In genomic region chr5:132408965-132409364, GRCh38 we compare ENCODE assay signal across 10 cellular contexts. TPM values are rescaled to one million over a fixed set of nuclear protein-coding genes. Genes with fewer than 3 reads are reported as not detected.
DNase-seq lines count a peak whose midpoint lies in the region; ATAC-seq and TF ChIP-seq lines count a peak whose summit lies in the region.
"Had no signal": no experiment of that assay in that cellular context is flagged by ENCODE, and none has a peak within 500 bp of the region (broad histone marks: within the 10 kb centered on the region; RNA-seq: fewer than 3 reads in every experiment).

No MANE protein-coding gene starts in this region.

- H2AK5ac ChIP-seq in mesenchymal stem cell (ENCODE audit: low read length, severe bottlenecking): no peak overlapping the region

- no peak overlapping the region for H3K18ac ChIP-seq in mesenchymal stem cell (ENCODE audit: low read depth in 1 of 2, low read length in 2 of 2)

- H3K27me3 ChIP-seq in mesenchymal stem cell (ENCODE audit: control insufficient read depth in 1 of 2, insufficient read depth in 1 of 2, low read length in 2 of 2) (no peaks in the 10 kb centered on the region), suprapubic skin (no peaks in the 10 kb centered on the region)

- no peak for TF ChIP-seq POLR2A in suprapubic skin (IDR thresholded peaks at IDR 0.05)

- TF ChIP-seq CTCF in suprapubic skin (IDR thresholded peaks at IDR 0.05) (no peak), GM20000 (IDR thresholded peaks at IDR 0.05; ENCODE audit: extremely low read depth, missing control alignments) (no peak)

- no peak overlapping the region for H2BK15ac ChIP-seq in mesenchymal stem cell (ENCODE audit: low read depth, poor library complexity, severe bottlenecking)

- H3K4me1 ChIP-seq in mesenchymal stem cell (ENCODE audit: control insufficient read depth, insufficient read depth, low read depth, low read length) (peaks cover 16% of the 10 kb centered on the region), suprapubic skin (peaks cover 43% of the 10 kb centered on the region)

- no peak for ATAC-seq in activated CD8-positive, alpha-beta T cell treated with anti-CD3 and anti-CD28 coated beads, Interleukin-2, amount 10 ng/mL, durations not matched to agents 7 days and 5 days
- ATAC-seq in GM19452 (IDR thresholded peaks at IDR 0.05; ENCODE audit: unreplicated experiment): no peak

- TF ChIP-seq EP300 in suprapubic skin (IDR thresholded peaks at IDR 0.05): no peak

- H2BK12ac ChIP-seq in mesenchymal stem cell (ENCODE audit: low read length in 2 of 2): no peak overlapping the region

- H3K9ac ChIP-seq in mesenchymal stem cell (ENCODE audit: low read length): peak overlapping the region; percentile 96

- peaks cover 26% of the 10 kb centered on the region for H3K36me3 Mint-ChIP-seq in activated T-cell treated with anti-CD3 and anti-CD28 coated beads, Interleukin-2, amount 50 U/mL, for 24 hours (ENCODE audit: low read depth)
- H3K36me3 Mint-ChIP-seq in activated CD8-positive, alpha-beta T cell treated with anti-CD3 and anti-CD28 coated beads, Interleukin-2, amount 10 ng/mL, durations not matched to agents 7 days and 5 days (ENCODE audit: low read depth): peaks cover 53% of the 10 kb centered on the region

- H3K27me3 Mint-ChIP-seq in activated T-cell treated with anti-CD3 and anti-CD28 coated beads, Interleukin-2, amount 50 U/mL, for 24 hours: no peaks in the 10 kb centered on the region
- H3K27me3 Mint-ChIP-seq in activated CD8-positive, alpha-beta T cell treated with anti-CD3 and anti-CD28 coated beads, Interleukin-2, amount 10 ng/mL, durations not matched to agents 7 days and 5 days (ENCODE audit: low read depth): no peaks in the 10 kb centered on the region

- no peak overlapping the region for H3K4me2 ChIP-seq in mesenchymal stem cell (ENCODE audit: low read length, poor library complexity, severe bottlenecking)

- no peak overlapping the region for H3K14ac ChIP-seq in mesenchymal stem cell (ENCODE audit: low read length in 2 of 2)

- H3K79me1 ChIP-seq in mesenchymal stem cell (replicated peaks; ENCODE audit: low read length, poor library complexity, severe bottlenecking): peaks cover 6% of the 10 kb centered on the region

- H3K4me1 Mint-ChIP-seq in activated T-cell treated with anti-CD3 and anti-CD28 coated beads, Interleukin-2, amount 50 U/mL, for 24 hours (ENCODE audit: low read depth): peaks cover 75% of the 10 kb centered on the region
- peaks cover 43% of the 10 kb centered on the region for H3K4me1 Mint-ChIP-seq in activated CD8-positive, alpha-beta T cell treated with anti-CD3 and anti-CD28 coated beads, Interleukin-2, amount 10 ng/mL, durations not matched to agents 7 days and 5 days (ENCODE audit: low read depth)

- CTCF ChIA-PET in activated CD8-positive, alpha-beta T cell treated with anti-CD3 and anti-CD28 coated beads, Interleukin-2, amount 10 ng/mL, durations not matched to agents 7 days and 5 days (lab: Charles Lee): interaction anchor here (1.0 to 3.9 kb wide), 3 partner anchors 12 to 90 kb away, joined by 3 to 75 read pairs (median 5); no protein-coding TSS in a partner anchor

- H3K27ac ChIP-seq in mesenchymal stem cell (ENCODE audit: low read length, poor library complexity, severe bottlenecking) (no peak overlapping the region), suprapubic skin (peak overlapping the region; percentile 96)

- H3K9me3 ChIP-seq in mesenchymal stem cell (ENCODE audit: control insufficient read depth, low read length): no peaks in the 10 kb centered on the region
- H3K9me3 ChIP-seq in suprapubic skin: no peaks in the 10 kb centered on the region

- no peaks in the 10 kb centered on the region for H3K9me3 Mint-ChIP-seq in activated T-cell treated with anti-CD3 and anti-CD28 coated beads, Interleukin-2, amount 50 U/mL, for 24 hours
- peaks cover 5% of the 10 kb centered on the region for H3K9me3 Mint-ChIP-seq in activated CD8-positive, alpha-beta T cell treated with anti-CD3 and anti-CD28 coated beads, Interleukin-2, amount 10 ng/mL, durations not matched to agents 7 days and 5 days (ENCODE audit: insufficient read depth)

- WGBS in mesenchymal stem cell: 91% methylated on average over 2 of the region's 2 CpGs
- WGBS in suprapubic skin: 69% methylated on average over 2 of the region's 2 CpGs

- POLR2A ChIA-PET in activated CD8-positive, alpha-beta T cell treated with anti-CD3 and anti-CD28 coated beads, Interleukin-2, amount 10 ng/mL, durations not matched to agents 7 days and 5 days (lab: Charles Lee): interaction anchor here (1.1 to 8.6 kb wide), 6 partner anchors 12 to 88 kb away, joined by 3 to 249 read pairs (median 62); partner anchors contain the start of gene IRF1

- no peak overlapping the region for H4K91ac ChIP-seq in mesenchymal stem cell (ENCODE audit: low read length)

- peak overlapping the region; percentile 93 for H3K4me3 Mint-ChIP-seq in activated T-cell treated with anti-CD3 and anti-CD28 coated beads, Interleukin-2, amount 50 U/mL, for 24 hours
- H3K4me3 Mint-ChIP-seq in activated CD8-positive, alpha-beta T cell treated with anti-CD3 and anti-CD28 coated beads, Interleukin-2, amount 10 ng/mL, durations not matched to agents 7 days and 5 days: peak overlapping the region; percentile 91

- no peak overlapping the region for H2AFZ ChIP-seq in mesenchymal stem cell (ENCODE audit: low read depth, low read length)

- H3K4ac ChIP-seq in mesenchymal stem cell (ENCODE audit: low read depth in 1 of 2, low read length in 2 of 2): no peak overlapping the region

- H3K4me3 ChIP-seq in mesenchymal stem cell (ENCODE audit: insufficient read depth in 1 of 2, low read depth in 1 of 2, low read length in 2 of 2) (no peak overlapping the region), suprapubic skin (no peak overlapping the region)

- no peak overlapping the region for H2BK5ac ChIP-seq in mesenchymal stem cell (ENCODE audit: low read depth, low read length, poor library complexity, severe bottlenecking)

- H3K27ac Mint-ChIP-seq in activated T-cell treated with anti-CD3 and anti-CD28 coated beads, Interleukin-2, amount 50 U/mL, for 24 hours: peak overlapping the region; percentile 98
- H3K27ac Mint-ChIP-seq in activated CD8-positive, alpha-beta T cell treated with anti-CD3 and anti-CD28 coated beads, Interleukin-2, amount 10 ng/mL, durations not matched to agents 7 days and 5 days: peak overlapping the region; percentile 94

- DNase-seq in activated T-cell treated with anti-CD3 and anti-CD28 coated beads, Interleukin-2, amount 50 U/mL, for 24 hours: no peak
- no peak for DNase-seq in activated T-cell treated with anti-CD3 and anti-CD28 coated beads for 4 hours
- DNase-seq in activated CD8-positive, alpha-beta T cell treated with anti-CD3 and anti-CD28 coated beads, Interleukin-2, amount 10 ng/mL, durations not matched to agents 7 days and 5 days: no peak
- DNase-seq in mesenchymal stem cell: no peak
- no peak for DNase-seq in suprapubic skin (ENCODE audit: low spot score in 2 of 2)
- DNase-seq in hepatic stellate cell (ENCODE audit: low spot score): no peak
- DNase-seq in GM20000 (ENCODE audit: low spot score): no peak
- DNase-seq: cerebellar nuclear complex, NCI-H187 had no signal

- H3K36me3 ChIP-seq in mesenchymal stem cell (ENCODE audit: control insufficient read depth in 1 of 2, insufficient read depth in 2 of 2, low read depth in 1 of 2, low read length in 2 of 2) (no peaks in the 10 kb centered on the region), suprapubic skin (no peaks in the 10 kb centered on the region)

- no peak overlapping the region for H4K8ac ChIP-seq in mesenchymal stem cell (ENCODE audit: low read length)

- H2BK120ac ChIP-seq in mesenchymal stem cell (ENCODE audit: low read depth, low read length): no peak overlapping the region

- no peak overlapping the region for H3K23ac ChIP-seq in mesenchymal stem cell (ENCODE audit: low read length in 2 of 2)

RNA-seq across cellular contexts. Expression of gene SLC22A5, which starts 39.5 kb away (rescaled TPM):
- 1 to 10 TPM; 2.2 to 3.5 TPM for total RNA-seq in activated CD8-positive, alpha-beta T cell treated with anti-CD3 and anti-CD28 coated beads, Interleukin-2, amount 10 ng/mL, durations not matched to agents 7 days and 5 days
- 1.7 TPM for polyA plus RNA-seq in mesenchymal stem cell (2013, experiment 1 of 2)
- polyA plus RNA-seq in mesenchymal stem cell (2013, experiment 2 of 2): 1.7 TPM
- total RNA-seq in suprapubic skin: 10 to 100 TPM; 23.2 to 36.6 (median 26.3) TPM

Comparison
In these comparisons a context has a peak if more than half of its experiments do, and no peak if none do; other contexts are left out.
1. RNA of gene SLC22A5, which starts 39.5 kb away (total RNA-seq): 23.2 to 36.6 TPM in suprapubic skin; 2.2 to 3.5 TPM in activated CD8-positive, alpha-beta T cell treated with anti-CD3 and anti-CD28 coated beads, Interleukin-2, amount 10 ng/mL, durations not matched to agents 7 days and 5 days; every median in the first group is over 4 times any median in the second.